1 cellular context compared by ENCODE assay signal in genomic region chr11:73520358-73521061, GRCh38.
TF ChIP-seq lines count a peak whose summit lies in the region.

No MANE protein-coding gene starts in this region.

TF ChIP-seq in WTC11, 78 proteins besides CTCF, POLR2A, EP300 and RAD21 (continued from another document):
- TF ChIP-seq AR (CRISPR knock-in tag; IDR thresholded peaks at IDR 0.05) (no peak), ZSCAN18 (CRISPR knock-in tag; IDR thresholded peaks at IDR 0.05) (no peak), TEAD1 (CRISPR knock-in tag; IDR thresholded peaks at IDR 0.05) (no peak), ATF2 (CRISPR knock-in tag; IDR thresholded peaks at IDR 0.05; ENCODE audit: borderline replicate concordance, low read depth) (no peak), E2F5 (CRISPR knock-in tag; IDR thresholded peaks at IDR 0.05) (no peak)
